In genomic region chr16:85316321-85316919, GRCh38 we compare ENCODE assay signal across 8 cellular contexts.
DNase-seq lines count a peak whose midpoint lies in the region; ATAC-seq and TF ChIP-seq lines count a peak whose summit lies in the region.

No MANE protein-coding gene starts in this region.

- no peaks in the 10 kb centered on the region for H3K36me3 Mint-ChIP-seq in naive thymus-derived CD4-positive, alpha-beta T cell

- DNase-seq in Right ventricle myocardium inferior (ENCODE audit: missing footprints): no peak
- no peak for DNase-seq in cardiac septum (ENCODE audit: low spot score)
- peak; percentile 76 for DNase-seq in NCI-H1436 (lab: John Stamatoyannopoulos, UW)
- peak; percentile 81 to 86 for DNase-seq in erythroblast (lab: John Stamatoyannopoulos, UW)
- DNase-seq in naive thymus-derived CD4-positive, alpha-beta T cell: peak in 4 of 9 donors; percentile 29 to 57 (median 35)
- no peak for DNase-seq in vagina (ENCODE audit: extremely low spot score in 2 of 2)

- H3K9me3 Mint-ChIP-seq in naive thymus-derived CD4-positive, alpha-beta T cell: no peaks in the 10 kb centered on the region

- TF ChIP-seq POLR2A in erythroblast (IDR thresholded peaks at IDR 0.05; ENCODE audit: low read length) (no peak), vagina (IDR thresholded peaks at IDR 0.05) (no peak)

- H3K36me3 ChIP-seq in naive thymus-derived CD4-positive, alpha-beta T cell (ENCODE audit: control insufficient read depth in 2 of 3, insufficient read depth in 3 of 3, low read length in 3 of 3): no peaks in the 10 kb centered on the region
- H3K36me3 ChIP-seq in vagina: no peaks in the 10 kb centered on the region

- peaks cover 0 to 4% (median 0%) of the 10 kb centered on the region in 5 donors for H3K27me3 Mint-ChIP-seq in naive thymus-derived CD4-positive, alpha-beta T cell

- H3K27me3 ChIP-seq in naive thymus-derived CD4-positive, alpha-beta T cell (ENCODE audit: control insufficient read depth in 2 of 2, insufficient read depth in 2 of 2, low read length in 2 of 2): no peaks in the 10 kb centered on the region
- no peaks in the 10 kb centered on the region for H3K27me3 ChIP-seq in vagina

- ATAC-seq in Right ventricle myocardium inferior (peak; percentile 71), HG02763 (IDR thresholded peaks at IDR 0.05; ENCODE audit: unreplicated experiment) (no peak)
- peak; percentile 55 to 82 for ATAC-seq in activated CD4-positive, CD25-positive, alpha-beta regulatory T cell treated with anti-CD3 and anti-CD28 coated beads, Interleukin-2, amount 50 U/mL, for 24 hours
- ATAC-seq in naive thymus-derived CD4-positive, alpha-beta T cell: peak; percentile 80

- H3K4me1 ChIP-seq in naive thymus-derived CD4-positive, alpha-beta T cell (ENCODE audit: control insufficient read depth in 2 of 2, insufficient read depth in 2 of 2, low read length in 2 of 2): peaks cover 0 to 5% of the 10 kb centered on the region in 2 donors
- peaks cover 35% of the 10 kb centered on the region for H3K4me1 ChIP-seq in vagina

- CTCF ChIA-PET in naive thymus-derived CD4-positive, alpha-beta T cell (lab: Charles Lee): no interaction called here

- H3K4me1 Mint-ChIP-seq in naive thymus-derived CD4-positive, alpha-beta T cell: peaks cover 9 to 18% (median 11%) of the 10 kb centered on the region in 7 donors

- no peak overlapping the region for H3K4me3 Mint-ChIP-seq in naive thymus-derived CD4-positive, alpha-beta T cell

- no peaks in the 10 kb centered on the region for H3K9me3 ChIP-seq in naive thymus-derived CD4-positive, alpha-beta T cell (ENCODE audit: control insufficient read depth in 2 of 3, low read length in 3 of 3)
- no peaks in the 10 kb centered on the region for H3K9me3 ChIP-seq in vagina

- TF ChIP-seq CTCF in vagina (IDR thresholded peaks at IDR 0.05): peak; percentile 29 to 47 (median 41)

- no peak overlapping the region for H3K4me3 ChIP-seq in naive thymus-derived CD4-positive, alpha-beta T cell (ENCODE audit: low read length)
- H3K4me3 ChIP-seq in vagina: no peak overlapping the region

- H3K27ac Mint-ChIP-seq in naive thymus-derived CD4-positive, alpha-beta T cell: no peak overlapping the region

- intact Hi-C loops in Right ventricle myocardium inferior (cut with DNase I): no loop called here
- intact Hi-C loops in cardiac septum (cut with DNase I): no loop called here
- intact Hi-C loops in naive thymus-derived CD4-positive, alpha-beta T cell (cut with micrococcal nuclease): loop anchor here in 1 of 2 donors (2.0 kb wide), 1 partner anchor 14 kb away; no protein-coding TSS in a partner anchor
- intact Hi-C loops in vagina (cut with DNase I): no loop called here

- POLR2A ChIA-PET in naive thymus-derived CD4-positive, alpha-beta T cell (lab: Charles Lee): interaction anchor here (0.9 kb wide), 1 partner anchor 10 kb away, joined by 3 read pairs; no protein-coding TSS in a partner anchor

- no peak overlapping the region for H3K27ac ChIP-seq in naive thymus-derived CD4-positive, alpha-beta T cell (ENCODE audit: low read depth, low read length)
- no peak overlapping the region for H3K27ac ChIP-seq in vagina

Comparison
In these comparisons a context has a peak if more than half of its experiments do, and no peak if none do; other contexts are left out.
1. DNase-seq: peak in NCI-H1436 (single experiment) and erythroblast (2 of 2); none in Right ventricle myocardium inferior (single experiment), cardiac septum (single experiment) and vagina (0 of 2).